ENCODE assay signal across 27 cellular contexts in genomic region chr2:158662406-158662805, GRCh38.
"Had no signal": no experiment of that assay in that cellular context is flagged by ENCODE, and none has a peak within 500 bp of the region (broad histone marks: within the 10 kb centered on the region; RNA-seq: fewer than 3 reads in every experiment).

No MANE protein-coding gene starts in this region.

- ATAC-seq: effector memory CD8-positive, alpha-beta T cell; esophagus mucosa; foreskin keratinocyte; gastrocnemius medialis; gastroesophageal sphincter; heart left ventricle; heart right ventricle had no signal

- H3K4me3 ChIP-seq: colonic mucosa, coronary artery, dorsolateral prefrontal cortex, esophagus squamous epithelium, gastrocnemius medialis, gastroesophageal sphincter, heart left ventricle, heart right ventricle had no signal

- FAIRE-seq: colon, endometrium, endothelial cell of umbilical vein, frontal cortex had no signal

- DNase-seq: colonic mucosa; cortex of kidney; dermis blood vessel endothelial cell; dorsolateral prefrontal cortex; effector CD4-positive, alpha-beta T cell; effector CD8-positive, alpha-beta T cell; effector memory CD4-positive, alpha-beta T cell; effector memory CD8-positive, alpha-beta T cell; endodermal cell; erythroblast; esophagus squamous epithelium; foreskin fibroblast; foreskin keratinocyte; foreskin melanocyte; gastrocnemius medialis; glutamatergic neuron; head of caudate nucleus; heart left ventricle; heart right ventricle had no signal

- H3K4me1 ChIP-seq: colonic mucosa, foreskin keratinocyte, gastrocnemius medialis had no signal

- H3K27me3 ChIP-seq: colonic mucosa, dorsolateral prefrontal cortex, esophagus squamous epithelium, foreskin keratinocyte, gastrocnemius medialis, gastroesophageal sphincter, heart left ventricle, heart right ventricle had no signal

- H3K9me3 ChIP-seq: colonic mucosa, esophagus squamous epithelium, gastrocnemius medialis, gastroesophageal sphincter, heart left ventricle, heart right ventricle had no signal

- H3K27ac ChIP-seq: colonic mucosa, coronary artery, epithelial cell of prostate, esophagus squamous epithelium, foreskin keratinocyte, gastrocnemius medialis, gastroesophageal sphincter, heart left ventricle had no signal
